Comparison of ENCODE assay signal across 8 cellular contexts in genomic region chr22:24525416-24526037, GRCh38.
DNase-seq lines count a peak whose midpoint lies in the region; ATAC-seq and TF ChIP-seq lines count a peak whose summit lies in the region.

No MANE protein-coding gene starts in this region.

- no peak overlapping the region for H3K4me3 ChIP-seq in GM06990 (replicated peaks; ENCODE audit: low read depth, low read length)

- TF ChIP-seq CTCF in GM06990 (IDR thresholded peaks at IDR 0.05; ENCODE audit: insufficient read depth, low read length, poor library complexity, severe bottlenecking) (peak; percentile 90), VCaP (conservative IDR thresholded peaks at IDR 0.05) (peak; percentile 88)

- no peak overlapping the region for H3K27ac ChIP-seq in VCaP

- peak; percentile 68 for ATAC-seq in HG02642 (IDR thresholded peaks at IDR 0.05; ENCODE audit: poor library complexity, unreplicated experiment)
- no peak for ATAC-seq in HG03025 (IDR thresholded peaks at IDR 0.05; ENCODE audit: low FRiP score, unreplicated experiment)

- no peaks in the 10 kb centered on the region for H3K36me3 ChIP-seq in GM06990 (ENCODE audit: control insufficient read depth, insufficient read depth, low read length)

- peak; percentile 72 for DNase-seq in GM06990 (ENCODE audit: extremely low read depth, insufficient read length)
- DNase-seq in NCI-H2029 treated with DMSO at 0.1 percent for 48 hours (lab: John Stamatoyannopoulos, UW), result peak; percentile 35
- DNase-seq in T47D (ENCODE audit: low read depth in 1 of 2, low spot score in 1 of 2), result peak; percentile 32 to 76
- DNase-seq in islet precursor cell, result peak; percentile 94
- peak; percentile 66 for DNase-seq in stimulated activated CD4-positive, alpha-beta T cell treated with anti-CD3 and anti-CD28 coated beads, Interleukin-2, amount 100 ng/mL, for 4 hours (ENCODE audit: low read depth)

- H3K27me3 ChIP-seq in GM06990 (replicated peaks; ENCODE audit: control insufficient read depth, insufficient read depth, low read length), result no peaks in the 10 kb centered on the region

- in situ Hi-C loops in T47D (cut with HindIII; ENCODE audit: low pct_unique_long_range_greater_than_20kb, low sequenced_read_pairs), result no loop called here

Comparison
In these comparisons a context has a peak if more than half of its experiments do, and no peak if none do; other contexts are left out.
1. DNase-seq: peak in every context shown above with its lines; median percentile 94 in islet precursor cell; 72 in GM06990; 66 in stimulated activated CD4-positive, alpha-beta T cell treated with anti-CD3 and anti-CD28 coated beads, Interleukin-2, amount 100 ng/mL, for 4 hours; 54 in T47D; 35 in NCI-H2029 treated with DMSO at 0.1 percent for 48 hours.